In the genomic region with DNA sequence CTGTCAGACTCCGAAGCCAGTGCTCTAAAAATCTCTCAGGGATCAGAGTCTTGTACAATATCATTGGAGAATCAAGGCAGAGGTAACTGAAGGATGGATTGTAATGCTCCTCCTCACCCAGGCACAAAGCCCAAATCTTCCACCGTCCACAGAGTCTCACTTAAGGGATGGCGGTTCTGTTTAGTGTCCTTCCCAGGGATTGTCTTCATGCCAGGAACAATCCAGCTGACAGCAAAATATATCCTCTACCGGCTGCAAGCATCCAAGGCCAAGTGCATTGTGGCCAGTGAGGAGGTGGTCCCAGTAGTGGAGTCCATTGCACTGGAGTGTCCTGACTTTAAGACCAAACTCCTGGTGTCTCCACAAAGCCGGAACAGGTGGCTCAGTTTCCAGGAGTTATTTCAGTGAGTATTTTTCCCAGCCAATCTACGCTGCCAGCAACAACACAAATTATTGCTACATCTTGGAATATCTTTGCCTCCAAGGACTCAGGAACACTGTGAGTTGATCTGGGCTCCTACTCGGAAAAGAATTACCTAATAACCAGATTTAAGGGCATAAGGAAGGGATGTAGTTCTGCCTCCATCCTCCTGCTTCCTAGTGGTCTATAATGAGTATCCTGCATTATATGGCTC, we compare ENCODE assay signal across 21 cellular contexts. TPM values are rescaled to one million over a fixed set of nuclear protein-coding genes. Genes with fewer than 3 reads are reported as not detected.
DNase-seq lines count a peak whose midpoint lies in the region; ATAC-seq and TF ChIP-seq lines count a peak whose summit lies in the region.
"Had no signal": no experiment of that assay in that cellular context is flagged by ENCODE, and none has a peak within 500 bp of the region (broad histone marks: within the 10 kb centered on the region; RNA-seq: fewer than 3 reads in every experiment).

No MANE protein-coding gene starts in this region.

- intact Hi-C loops in heart left ventricle (cut with DNase I) (no loop called here), right cardiac atrium (cut with DNase I) (no loop called here)

- TF ChIP-seq EP300 in gastroesophageal sphincter (IDR thresholded peaks at IDR 0.05), result no peak

- H3K4me3 ChIP-seq in gastroesophageal sphincter (no peak overlapping the region), heart left ventricle (no peak overlapping the region), right cardiac atrium (ENCODE audit: low read length) (no peak overlapping the region), stomach smooth muscle (ENCODE audit: low read length in 2 of 2) (no peak overlapping the region), coronary artery (no peak overlapping the region)

- H3K27ac ChIP-seq in gastroesophageal sphincter, result peak overlapping the region in 1 of 4 donors; percentile 41
- peak overlapping the region in 1 of 12 donors; percentile 44 for H3K27ac ChIP-seq in heart left ventricle
- H3K27ac ChIP-seq in right cardiac atrium (ENCODE audit: low read length), result no peak overlapping the region
- peak overlapping the region; percentile 46 for H3K27ac ChIP-seq in stomach smooth muscle (ENCODE audit: low read length)
- no peak overlapping the region for H3K27ac ChIP-seq in coronary artery
- H3K27ac ChIP-seq: C4-2B had no signal

- WGBS in gastroesophageal sphincter (ENCODE audit: low coverage in 1 of 2), 2 donors, result 53 to 67% methylated on average over 4 to 6 of the region's 7 CpGs
- 64 to 77% (median 74%) methylated on average over 7 of the region's 7 CpGs for WGBS in heart left ventricle, 4 donors
- 69% methylated on average over 7 of the region's 7 CpGs for WGBS in right cardiac atrium

- TF ChIP-seq POLR2A in gastroesophageal sphincter (IDR thresholded peaks at IDR 0.05) (no peak), heart left ventricle (IDR thresholded peaks at IDR 0.05) (no peak)

- no peaks in the 10 kb centered on the region for H3K27me3 ChIP-seq in gastroesophageal sphincter
- no peaks in the 10 kb centered on the region for H3K27me3 ChIP-seq in heart left ventricle
- no peaks in the 10 kb centered on the region for H3K27me3 ChIP-seq in right cardiac atrium (ENCODE audit: control insufficient read depth, insufficient read depth)
- no peaks in the 10 kb centered on the region for H3K27me3 ChIP-seq in stomach smooth muscle (ENCODE audit: control insufficient read depth in 1 of 2, insufficient read depth in 2 of 2, low read length in 2 of 2)

- H3K36me3 ChIP-seq in gastroesophageal sphincter (no peaks in the 10 kb centered on the region), heart left ventricle (no peaks in the 10 kb centered on the region), stomach smooth muscle (ENCODE audit: control insufficient read depth in 2 of 2, insufficient read depth in 2 of 2, low read length in 2 of 2) (no peaks in the 10 kb centered on the region)

- H3K9me3 ChIP-seq in gastroesophageal sphincter (no peaks in the 10 kb centered on the region), heart left ventricle (no peaks in the 10 kb centered on the region), right cardiac atrium (ENCODE audit: control insufficient read depth, low read length) (no peaks in the 10 kb centered on the region), stomach smooth muscle (ENCODE audit: control insufficient read depth in 2 of 2, low read length in 2 of 2) (no peaks in the 10 kb centered on the region)
- H3K9me3 ChIP-seq: Caco-2 had no signal

- peak in 1 of 5 donors; percentile 29 for DNase-seq in heart left ventricle
- peak in 1 of 3 donors; percentile 33 for DNase-seq in right cardiac atrium
- no peak for DNase-seq in coronary artery (ENCODE audit: low spot score)
- DNase-seq in AG20443 (ENCODE audit: low spot score), result no peak
- DNase-seq in central memory CD4-positive, alpha-beta T cell, result no peak
- DNase-seq: ACHN; AML-193; Caco-2; CD4-positive, alpha-beta T cell; DMS153; DMS79; GF-D8; H9 had no signal

- TF ChIP-seq CTCF in gastroesophageal sphincter (IDR thresholded peaks at IDR 0.05) (no peak), heart left ventricle (IDR thresholded peaks at IDR 0.05) (no peak), coronary artery (IDR thresholded peaks at IDR 0.05) (no peak)

- no peaks in the 10 kb centered on the region for H3K4me1 ChIP-seq in gastroesophageal sphincter
- H3K4me1 ChIP-seq in heart left ventricle, result no peaks in the 10 kb centered on the region
- H3K4me1 ChIP-seq in right cardiac atrium (ENCODE audit: control insufficient read depth, insufficient read depth, low read length), result no peaks in the 10 kb centered on the region
- H3K4me1 ChIP-seq in stomach smooth muscle (ENCODE audit: control insufficient read depth, insufficient read depth, low read length), result peaks cover 8% of the 10 kb centered on the region
- H3K4me1 ChIP-seq: Caco-2 had no signal

- ATAC-seq in gastroesophageal sphincter, result peak; percentile 80
- ATAC-seq in heart left ventricle, result peak in 3 of 4 donors; percentile 36 to 72 (median 54)
- peak; percentile 46 to 67 for ATAC-seq in right cardiac atrium
- ATAC-seq in GM18907 (IDR thresholded peaks at IDR 0.05; ENCODE audit: unreplicated experiment), result no peak

- H3K9ac ChIP-seq in stomach smooth muscle (ENCODE audit: low read length in 2 of 2), result no peak overlapping the region

RNA-seq across cellular contexts. Expression of a gene that starts 13.9 kb away (rescaled TPM):
- total RNA-seq in gastroesophageal sphincter, result 1 to 10 TPM in 1 of 4 donors, under 1 TPM in 3; 0.46 to 1.2 (median 0.74) TPM
- under 1 TPM in 3 of 9 donors, not detected in 6; 0.14 to 0.43 (median 0.18) TPM for total RNA-seq in heart left ventricle
- under 1 TPM; 0.06 to 0.11 TPM for polyA plus RNA-seq in heart left ventricle
- total RNA-seq in right cardiac atrium, result under 1 TPM in 3 of 4 donors, not detected in 1; 0.17 to 0.26 (median 0.23) TPM
- 0.23 TPM for polyA plus RNA-seq in right cardiac atrium
- total RNA-seq: Caco-2, Daoy, H1 had no signal
- polyA plus RNA-seq: BJ, IgD-negative memory B cell had no signal

RNA-seq across cellular contexts. Expression of a gene that starts 30.2 kb away (rescaled TPM):
- 100 to 1,000 TPM in 2 of 4 donors, 10 to 100 TPM in 2; 59.6 to 120 (median 91.8) TPM for total RNA-seq in gastroesophageal sphincter
- 10 to 100 TPM; 15.8 to 35.5 (median 20.0) TPM for total RNA-seq in heart left ventricle
- polyA plus RNA-seq in heart left ventricle, result 10 to 100 TPM in 1 of 2 donors, 1 to 10 TPM in 1; 9.8 to 16.2 TPM
- 10 to 100 TPM; 21.6 to 22.3 (median 22.0) TPM for total RNA-seq in right cardiac atrium
- polyA plus RNA-seq in right cardiac atrium, result 11.7 TPM

RNA-seq across cellular contexts. Expression of a gene that starts 52.4 kb away (rescaled TPM):
- 10 to 100 TPM in 1 of 4 donors, 1 to 10 TPM in 3; 4.5 to 24.8 (median 6.8) TPM for total RNA-seq in gastroesophageal sphincter
- total RNA-seq in heart left ventricle, result 10 to 100 TPM in 1 of 9 donors, 1 to 10 TPM in 8; 2.0 to 22.5 (median 5.0) TPM
- polyA plus RNA-seq in heart left ventricle, result 10 to 100 TPM in 1 of 2 donors, 1 to 10 TPM in 1; 3.1 to 13.3 TPM
- 10 to 100 TPM; 12.0 to 21.4 (median 17.5) TPM for total RNA-seq in right cardiac atrium
- polyA plus RNA-seq in right cardiac atrium, result 8.1 TPM
